Comparison of ENCODE assay signal across 9 cellular contexts in genomic region chr3:122682016-122682374, GRCh38. TPM values are rescaled to one million over a fixed set of nuclear protein-coding genes. Genes with fewer than 3 reads are reported as not detected.
DNase-seq lines count a peak whose midpoint lies in the region; ATAC-seq lines count a peak whose summit lies in the region.
"Had no signal": no experiment of that assay in that cellular context is flagged by ENCODE, and none has a peak within 500 bp of the region (broad histone marks: within the 10 kb centered on the region; RNA-seq: fewer than 3 reads in every experiment).

No MANE protein-coding gene starts in this region.

- no peaks in the 10 kb centered on the region for H3K27me3 Mint-ChIP-seq in activated CD4-positive, alpha-beta T cell treated with anti-CD3 and anti-CD28 coated beads, Interleukin-2, amount 10 ng/mL, durations not matched to agents 7 days and 5 days

- H3K9ac ChIP-seq in subcutaneous abdominal adipose tissue (ENCODE audit: low read length in 5 of 5) = peak overlapping the region in 4 of 5 donors; percentile 11 to 93 (median 87)

- DNase-seq in activated CD4-positive, alpha-beta T cell treated with anti-CD3 and anti-CD28 coated beads, Interleukin-2, amount 10 ng/mL, durations not matched to agents 7 days and 5 days = no peak
- DNase-seq in activated CD4-positive, alpha-beta T cell treated with anti-CD3 and anti-CD28 coated beads, Interleukin-2, amount 50 U/mL, for 1 hour = no peak
- DNase-seq in activated naive CD4-positive, alpha-beta T cell treated with anti-CD3 and anti-CD28 coated beads, Interleukin-2, amount 50 U/mL, for 72 hours (ENCODE audit: low spot score in 2 of 2) = no peak
- DNase-seq in kidney tubule cell (ENCODE audit: low spot score) (peak; percentile 42), SKM-1 treated with dmso at 0.1 percent for 144 hours (lab: John Stamatoyannopoulos, UW; ENCODE audit: unreplicated experiment) (no peak), DMS53 treated with DMSO at 0.1 percent for 48 hours (lab: John Stamatoyannopoulos, UW; ENCODE audit: unreplicated experiment) (no peak)
- no peak for DNase-seq in stimulated activated CD4-positive, alpha-beta T cell treated with anti-CD3 and anti-CD28 coated beads, Interleukin-4, amount 100 ng/mL, for 1 hour
- DNase-seq: stimulated activated CD4-positive, alpha-beta T cell treated with anti-CD3 and anti-CD28 coated beads, Interleukin-12 subunit alpha, Interleukin-12 subunit beta, amount 100 ng/mL, for 4 hours had no signal

- peaks cover under 1 to 15% (median 5%) of the 10 kb centered on the region in 5 donors for H3K36me3 ChIP-seq in subcutaneous abdominal adipose tissue (ENCODE audit: control insufficient read depth in 5 of 5, insufficient read depth in 5 of 5, low read length in 5 of 5)

- H3K4me1 ChIP-seq in subcutaneous abdominal adipose tissue (ENCODE audit: control insufficient read depth in 5 of 5, insufficient read depth in 5 of 5, low read length in 5 of 5) = peaks cover 0 to 57% (median 32%) of the 10 kb centered on the region in 5 donors

- H3K27ac Mint-ChIP-seq in activated CD4-positive, alpha-beta T cell treated with anti-CD3 and anti-CD28 coated beads, Interleukin-2, amount 10 ng/mL, durations not matched to agents 7 days and 5 days = peak overlapping the region; percentile 99
- H3K27ac Mint-ChIP-seq in activated naive CD4-positive, alpha-beta T cell treated with anti-CD3 and anti-CD28 coated beads, Interleukin-2, amount 50 U/mL, for 72 hours = peak overlapping the region; percentile 99

- no peaks in the 10 kb centered on the region for H3K27me3 ChIP-seq in subcutaneous abdominal adipose tissue (ENCODE audit: control insufficient read depth in 5 of 5, insufficient read depth in 4 of 5, low read length in 5 of 5)

- no peaks in the 10 kb centered on the region for H3K9me3 ChIP-seq in subcutaneous abdominal adipose tissue (ENCODE audit: control insufficient read depth in 5 of 5, low read length in 5 of 5)

- H3K9me3 Mint-ChIP-seq in activated CD4-positive, alpha-beta T cell treated with anti-CD3 and anti-CD28 coated beads, Interleukin-2, amount 10 ng/mL, durations not matched to agents 7 days and 5 days = no peaks in the 10 kb centered on the region
- no peaks in the 10 kb centered on the region for H3K9me3 Mint-ChIP-seq in activated naive CD4-positive, alpha-beta T cell treated with anti-CD3 and anti-CD28 coated beads, Interleukin-2, amount 50 U/mL, for 72 hours

- H3K4me3 ChIP-seq in subcutaneous abdominal adipose tissue (ENCODE audit: low read depth in 1 of 5, low read length in 5 of 5) = peak overlapping the region; percentile 79 to 91 (median 89)

- POLR2A ChIA-PET in activated CD4-positive, alpha-beta T cell treated with anti-CD3 and anti-CD28 coated beads, Interleukin-2, amount 10 ng/mL, durations not matched to agents 7 days and 5 days (lab: Charles Lee) = no interaction called here

- H3K4me3 Mint-ChIP-seq in activated CD4-positive, alpha-beta T cell treated with anti-CD3 and anti-CD28 coated beads, Interleukin-2, amount 10 ng/mL, durations not matched to agents 7 days and 5 days = peak overlapping the region; percentile 96

- peaks cover 74% of the 10 kb centered on the region for H3K4me1 Mint-ChIP-seq in activated CD4-positive, alpha-beta T cell treated with anti-CD3 and anti-CD28 coated beads, Interleukin-2, amount 10 ng/mL, durations not matched to agents 7 days and 5 days

- CTCF ChIA-PET in activated CD4-positive, alpha-beta T cell treated with anti-CD3 and anti-CD28 coated beads, Interleukin-2, amount 10 ng/mL, durations not matched to agents 7 days and 5 days (lab: Charles Lee) = interaction anchor here (1.7 to 4.7 kb wide), 2 partner anchors 121 to 249 kb away, joined by 3 to 107 read pairs; partner anchors contain the start of genes DTX3L and PARP9

- ATAC-seq in activated naive CD4-positive, alpha-beta T cell treated with anti-CD3 and anti-CD28 coated beads, Interleukin-2, amount 50 U/mL, for 72 hours = peak in 1 of 2 donors; percentile 11

- peak overlapping the region; percentile 97 for H3K27ac ChIP-seq in subcutaneous abdominal adipose tissue (ENCODE audit: low read depth, low read length)

- peaks cover 45% of the 10 kb centered on the region for H3K36me3 Mint-ChIP-seq in activated CD4-positive, alpha-beta T cell treated with anti-CD3 and anti-CD28 coated beads, Interleukin-2, amount 10 ng/mL, durations not matched to agents 7 days and 5 days (ENCODE audit: low read depth)
- peaks cover 25 to 36% of the 10 kb centered on the region in 2 donors for H3K36me3 Mint-ChIP-seq in activated naive CD4-positive, alpha-beta T cell treated with anti-CD3 and anti-CD28 coated beads, Interleukin-2, amount 50 U/mL, for 72 hours

RNA-seq across cellular contexts. Expression of gene PARP14, which starts 1.4 kb away (rescaled TPM):
- total RNA-seq in activated CD4-positive, alpha-beta T cell treated with anti-CD3 and anti-CD28 coated beads, Interleukin-2, amount 10 ng/mL, durations not matched to agents 7 days and 5 days = 100 to 1,000 TPM; 147 to 158 TPM
- total RNA-seq in activated naive CD4-positive, alpha-beta T cell treated with anti-CD3 and anti-CD28 coated beads, Interleukin-2, amount 50 U/mL, for 72 hours = 10 to 100 TPM; 56.0 to 69.3 TPM
